Comparison of ENCODE assay signal across 1 cellular context in the genomic region with DNA sequence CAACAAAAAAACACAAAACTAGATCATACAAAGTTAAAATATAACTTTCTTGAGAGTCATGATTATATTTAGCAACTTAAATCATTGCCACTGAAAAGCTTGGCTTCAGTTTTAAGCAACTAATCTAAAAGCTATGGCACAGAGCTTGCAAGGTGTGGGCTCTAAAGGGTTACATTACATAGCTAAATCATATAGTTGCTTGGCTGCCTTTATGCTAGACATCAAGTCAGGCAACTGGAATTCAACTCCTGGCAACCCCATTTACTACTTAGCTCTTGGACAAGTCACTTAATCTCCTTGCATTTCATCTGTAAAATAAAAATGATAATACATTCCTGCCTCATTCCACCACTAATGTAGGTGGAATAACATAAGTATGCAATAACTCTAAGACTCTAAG.
TF ChIP-seq lines count a peak whose summit lies in the region.

No MANE protein-coding gene starts in this region.

TF ChIP-seq in SK-N-SH, 30 proteins besides CTCF, POLR2A, EP300 and RAD21 (continued from another document):
- TF ChIP-seq, protein P1, sequence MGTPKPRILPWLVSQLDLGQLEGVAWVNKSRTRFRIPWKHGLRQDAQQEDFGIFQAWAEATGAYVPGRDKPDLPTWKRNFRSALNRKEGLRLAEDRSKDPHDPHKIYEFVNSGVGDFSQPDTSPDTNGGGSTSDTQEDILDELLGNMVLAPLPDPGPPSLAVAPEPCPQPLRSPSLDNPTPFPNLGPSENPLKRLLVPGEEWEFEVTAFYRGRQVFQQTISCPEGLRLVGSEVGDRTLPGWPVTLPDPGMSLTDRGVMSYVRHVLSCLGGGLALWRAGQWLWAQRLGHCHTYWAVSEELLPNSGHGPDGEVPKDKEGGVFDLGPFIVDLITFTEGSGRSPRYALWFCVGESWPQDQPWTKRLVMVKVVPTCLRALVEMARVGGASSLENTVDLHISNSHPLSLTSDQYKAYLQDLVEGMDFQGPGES (IDR thresholded peaks at IDR 0.05; ENCODE audit: low read depth, low read length), result no peak
- TF ChIP-seq FOSL2 (IDR thresholded peaks at IDR 0.05; ENCODE audit: borderline replicate concordance, low read depth) (no peak), POLR2AphosphoS5 (IDR thresholded peaks at IDR 0.05; ENCODE audit: low read depth, low read length) (no peak), RXRA (IDR thresholded peaks at IDR 0.05; ENCODE audit: borderline replicate concordance, low read depth) (no peak)
